ENCODE assay signal across 1 cellular context in genomic region chr11:72236083-72236697, GRCh38.
TF ChIP-seq lines count a peak whose summit lies in the region.

No MANE protein-coding gene starts in this region.

TF ChIP-seq in IMR-90, 13 proteins besides CTCF, POLR2A, EP300 and RAD21:
- TF ChIP-seq FOS (IDR thresholded peaks at IDR 0.05; ENCODE audit: low read depth, low read length) (no peak), MXI1 (IDR thresholded peaks at IDR 0.05; ENCODE audit: borderline replicate concordance, low read depth, low read length) (peak; percentile 60; the same call in 1 of the 2 replicates)
TF ChIP-seq in IMR-90: peak in this region for 1.
